Comparison of ENCODE assay signal across 14 cellular contexts in the genomic region with DNA sequence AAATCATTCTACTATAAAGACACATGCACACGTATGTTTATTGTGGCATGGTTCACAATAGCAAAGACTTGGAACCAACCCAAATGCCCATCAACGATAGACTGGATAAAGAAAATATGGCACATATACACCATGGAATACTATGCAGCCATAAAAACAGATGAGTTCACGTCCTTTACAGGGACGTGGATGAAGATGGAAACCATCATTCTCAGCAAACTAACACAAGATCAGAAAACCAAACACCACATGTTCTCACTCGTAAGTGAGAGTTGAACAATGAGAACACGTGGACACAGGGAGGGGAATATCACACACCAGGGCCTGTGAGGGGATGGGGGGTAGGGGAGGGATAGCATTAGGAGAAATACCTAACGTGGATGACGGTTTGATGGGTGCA. TPM values are rescaled to one million over a fixed set of nuclear protein-coding genes. Genes with fewer than 3 reads are reported as not detected.
"Had no signal": no experiment of that assay in that cellular context is flagged by ENCODE, and none has a peak within 500 bp of the region (broad histone marks: within the 10 kb centered on the region; RNA-seq: fewer than 3 reads in every experiment).

No MANE protein-coding gene starts in this region.

RNA-seq across cellular contexts. Expression of a gene that starts 4.3 kb away (rescaled TPM):
- total RNA-seq: activated B cell treated with CpG ODN at 0.5 μM for 24 hours; activated CD4-positive, alpha-beta memory T cell treated with anti-CD3 and anti-CD28 coated beads for 36 hours; activated CD4-positive, alpha-beta memory T cell treated with anti-CD3 and anti-CD28 coated beads, Interleukin-2, amount 10 ng/mL, durations not matched to agents 7 days and 5 days; activated CD4-positive, alpha-beta T cell treated with anti-CD3 and anti-CD28 coated beads for 36 hours; activated CD4-positive, alpha-beta T cell treated with anti-CD3 and anti-CD28 coated beads, Interleukin-2, amount 10 ng/mL, durations not matched to agents 24 days and 14 days; activated CD4-positive, alpha-beta T cell treated with anti-CD3 and anti-CD28 coated beads, Interleukin-2, amount 10 ng/mL, durations not matched to agents 7 days and 5 days; activated CD8-positive, alpha-beta memory T cell treated with anti-CD3 and anti-CD28 coated beads for 36 hours; activated CD8-positive, alpha-beta memory T cell treated with anti-CD3 and anti-CD28 coated beads, Interleukin-2, amount 10 ng/mL, durations not matched to agents 7 days and 5 days; activated CD8-positive, alpha-beta T cell treated with anti-CD3 and anti-CD28 coated beads for 36 hours; activated CD8-positive, alpha-beta T cell treated with anti-CD3 and anti-CD28 coated beads, Interleukin-2, amount 10 ng/mL, durations not matched to agents 7 days and 5 days; T-helper 1 cell treated with Interleukin-12 subunit alpha and Interleukin-12 subunit beta and Interleukin-4 antibody, amounts not matched to agents 30 ng/mL and 1 ng/mL, for 36 hours; T-helper 2 cell treated with Interferon-gamma antibody and Interleukin-4, amounts not matched to agents 100 ng/mL and 5 ng/mL, for 36 hours; WTC11 had no signal

RNA-seq across cellular contexts. Expression of a gene that starts 20.8 kb away (rescaled TPM):
- total RNA-seq: activated B cell treated with CpG ODN at 0.5 μM for 24 hours; activated CD4-positive, alpha-beta T cell treated with anti-CD3 and anti-CD28 coated beads, Interleukin-2, amount 10 ng/mL, durations not matched to agents 7 days and 5 days; activated CD8-positive, alpha-beta memory T cell treated with anti-CD3 and anti-CD28 coated beads for 36 hours; activated CD8-positive, alpha-beta memory T cell treated with anti-CD3 and anti-CD28 coated beads, Interleukin-2, amount 10 ng/mL, durations not matched to agents 7 days and 5 days; activated CD8-positive, alpha-beta T cell treated with anti-CD3 and anti-CD28 coated beads for 36 hours; activated CD8-positive, alpha-beta T cell treated with anti-CD3 and anti-CD28 coated beads, Interleukin-2, amount 10 ng/mL, durations not matched to agents 7 days and 5 days had no signal

RNA-seq across cellular contexts. Expression of a gene that starts 23.1 kb away (rescaled TPM):
- total RNA-seq: activated B cell treated with CpG ODN at 0.5 μM for 24 hours; activated CD4-positive, alpha-beta memory T cell treated with anti-CD3 and anti-CD28 coated beads, Interleukin-2, amount 10 ng/mL, durations not matched to agents 7 days and 5 days; activated CD4-positive, alpha-beta T cell treated with anti-CD3 and anti-CD28 coated beads, Interleukin-2, amount 10 ng/mL, durations not matched to agents 7 days and 5 days; activated CD8-positive, alpha-beta memory T cell treated with anti-CD3 and anti-CD28 coated beads for 36 hours; activated CD8-positive, alpha-beta memory T cell treated with anti-CD3 and anti-CD28 coated beads, Interleukin-2, amount 10 ng/mL, durations not matched to agents 7 days and 5 days; activated CD8-positive, alpha-beta T cell treated with anti-CD3 and anti-CD28 coated beads for 36 hours; activated CD8-positive, alpha-beta T cell treated with anti-CD3 and anti-CD28 coated beads, Interleukin-2, amount 10 ng/mL, durations not matched to agents 7 days and 5 days; T-helper 17 cell had no signal

RNA-seq across cellular contexts. Expression of a gene that starts 27.4 kb away (rescaled TPM):
- total RNA-seq: activated B cell treated with CpG ODN at 0.5 μM for 24 hours; activated CD4-positive, alpha-beta memory T cell treated with anti-CD3 and anti-CD28 coated beads for 36 hours; activated CD4-positive, alpha-beta memory T cell treated with anti-CD3 and anti-CD28 coated beads, Interleukin-2, amount 10 ng/mL, durations not matched to agents 7 days and 5 days; activated CD4-positive, alpha-beta T cell treated with anti-CD3 and anti-CD28 coated beads for 36 hours; activated CD4-positive, alpha-beta T cell treated with anti-CD3 and anti-CD28 coated beads, Interleukin-2, amount 10 ng/mL, durations not matched to agents 7 days and 5 days; activated CD8-positive, alpha-beta memory T cell treated with anti-CD3 and anti-CD28 coated beads for 36 hours; activated CD8-positive, alpha-beta memory T cell treated with anti-CD3 and anti-CD28 coated beads, Interleukin-2, amount 10 ng/mL, durations not matched to agents 7 days and 5 days; activated CD8-positive, alpha-beta T cell treated with anti-CD3 and anti-CD28 coated beads for 36 hours; activated CD8-positive, alpha-beta T cell treated with anti-CD3 and anti-CD28 coated beads, Interleukin-2, amount 10 ng/mL, durations not matched to agents 7 days and 5 days; T-helper 1 cell treated with Interleukin-12 subunit alpha and Interleukin-12 subunit beta and Interleukin-4 antibody, amounts not matched to agents 30 ng/mL and 1 ng/mL, for 36 hours; T-helper 17 cell; T-helper 2 cell treated with Interferon-gamma antibody and Interleukin-4, amounts not matched to agents 100 ng/mL and 5 ng/mL, for 36 hours had no signal
